19 cellular contexts compared by ENCODE assay signal in the genomic region with DNA sequence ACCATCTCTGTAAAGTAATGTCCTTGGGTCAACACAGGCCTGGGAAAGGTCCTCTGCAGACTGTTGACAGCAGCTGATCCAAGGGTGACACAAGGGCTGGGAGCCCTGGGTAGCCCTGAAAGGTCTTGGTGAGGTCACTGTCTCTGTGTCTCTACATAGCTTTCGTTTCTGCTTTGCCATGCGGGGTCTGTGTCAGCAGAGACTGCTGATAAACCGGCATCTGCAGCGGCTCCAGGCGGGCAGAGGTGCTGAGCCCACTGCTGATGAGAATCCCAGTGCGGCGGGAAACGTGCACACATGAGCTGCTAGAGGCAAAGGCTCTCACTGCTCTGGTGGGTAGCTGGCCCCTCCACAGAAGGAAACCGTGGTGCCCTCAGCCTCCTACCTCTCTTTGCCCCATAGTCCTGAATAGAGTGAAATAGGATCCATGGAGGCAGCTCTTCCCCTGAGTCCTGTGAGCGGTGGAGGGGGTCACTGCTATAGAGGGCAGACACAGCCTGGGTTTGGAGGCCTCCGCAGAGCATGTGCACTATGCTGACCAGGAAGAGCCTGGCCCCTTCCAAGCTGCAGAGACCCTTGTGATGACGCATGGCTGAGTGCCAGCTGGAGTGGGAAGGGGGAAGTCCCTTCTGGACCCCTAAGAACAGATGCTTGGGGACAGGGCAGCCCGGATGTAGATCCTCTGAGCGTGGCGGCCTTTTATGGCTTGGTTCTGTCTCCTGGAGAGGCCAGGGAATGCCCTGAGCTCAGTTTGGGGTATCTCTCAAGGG. TPM values are rescaled to one million over a fixed set of nuclear protein-coding genes. Genes with fewer than 3 reads are reported as not detected.
DNase-seq lines count a peak whose midpoint lies in the region; ATAC-seq and TF ChIP-seq lines count a peak whose summit lies in the region.
"Had no signal": no experiment of that assay in that cellular context is flagged by ENCODE, and none has a peak within 500 bp of the region (broad histone marks: within the 10 kb centered on the region; RNA-seq: fewer than 3 reads in every experiment).

No MANE protein-coding gene starts in this region.

- H3K27ac Mint-ChIP-seq in central memory CD8-positive, alpha-beta T cell (ENCODE audit: low read depth) = peak overlapping the region; percentile 57
- H3K27ac Mint-ChIP-seq in natural killer cell = peak overlapping the region; percentile 88 to 97
- H3K27ac Mint-ChIP-seq: activated CD8-positive, alpha-beta T cell treated with anti-CD3 and anti-CD28 coated beads for 36 hours; activated naive CD8-positive, alpha-beta T cell had no signal

- no peaks in the 10 kb centered on the region for H3K9me3 ChIP-seq in BLaER1 treated with 17β-estradiol and CSF1 and Interleukin-3, amounts not matched to agents 10 nM and 100 nM (replicated peaks in 1 of 11)
- H3K9me3 ChIP-seq in Loucy (ENCODE audit: insufficient read depth, low read depth, low read length) = no peaks in the 10 kb centered on the region
- H3K9me3 ChIP-seq: Caco-2, esophagus muscularis mucosa had no signal

- peaks cover 24% of the 10 kb centered on the region for H3K36me3 Mint-ChIP-seq in central memory CD8-positive, alpha-beta T cell (ENCODE audit: insufficient read depth)
- no peaks in the 10 kb centered on the region for H3K36me3 Mint-ChIP-seq in natural killer cell

- H3F3A ChIP-seq in Loucy (ENCODE audit: low read depth) = no peaks in the 10 kb centered on the region; the same call in 1 of the 2 replicates

- TF ChIP-seq CTCF in Loucy (conservative IDR thresholded peaks at IDR 0.05; ENCODE audit: low read length) (no peak), natural killer cell (IDR thresholded peaks at IDR 0.05) (no peak)

- H3K9ac ChIP-seq in BLaER1 treated with 17β-estradiol and CSF1 and Interleukin-3, amounts not matched to agents 10 nM and 100 nM = peak overlapping the region in 4 of 11 experiments; percentile 7 to 61 (median 46); a peak in 4 of 22 replicates
- H3K9ac ChIP-seq in Loucy (ENCODE audit: low read depth, low read length, poor library complexity, severe bottlenecking) = peak overlapping the region; percentile 50

- peak overlapping the region in 7 of 11 experiments; percentile 42 to 72 (median 55); a peak in 12 of 22 replicates for H3K27ac ChIP-seq in BLaER1 treated with 17β-estradiol and CSF1 and Interleukin-3, amounts not matched to agents 10 nM and 100 nM
- H3K27ac ChIP-seq: dorsolateral prefrontal cortex, esophagus muscularis mucosa had no signal

- no peaks in the 10 kb centered on the region for H3K9me2 ChIP-seq in Loucy (replicated peaks; ENCODE audit: low read depth, low read length)

- peaks cover 46 to 69% (median 64%) of the 10 kb centered on the region in 10 experiments for H3K4me1 ChIP-seq in BLaER1 treated with 17β-estradiol and CSF1 and Interleukin-3, amounts not matched to agents 10 nM and 100 nM
- peaks cover 49% of the 10 kb centered on the region for H3K4me1 ChIP-seq in Loucy (ENCODE audit: insufficient read depth, low read length, poor library complexity, severe bottlenecking)

- H3K36me3 ChIP-seq in BLaER1 treated with 17β-estradiol and CSF1 and Interleukin-3, amounts not matched to agents 10 nM and 100 nM = peaks cover 18 to 57% (median 45%) of the 10 kb centered on the region in 11 experiments; a peak in 20 of 22 replicates
- H3K36me3 ChIP-seq in Loucy (ENCODE audit: insufficient read depth, low read length) = peaks cover 39% of the 10 kb centered on the region; the same call in 1 of the 2 replicates

- no peak overlapping the region for H2AFZ ChIP-seq in Loucy (ENCODE audit: low read length)

- peaks cover 0 to 59% (median 0%) of the 10 kb centered on the region in 11 experiments; a peak in 6 of 22 replicates for H4K20me1 ChIP-seq in BLaER1 treated with 17β-estradiol and CSF1 and Interleukin-3, amounts not matched to agents 10 nM and 100 nM
- H4K20me1 ChIP-seq in Loucy (ENCODE audit: insufficient read depth, low read length, poor library complexity, severe bottlenecking) = no peaks in the 10 kb centered on the region

- peaks cover 21% of the 10 kb centered on the region for H3K4me1 Mint-ChIP-seq in central memory CD8-positive, alpha-beta T cell
- H3K4me1 Mint-ChIP-seq in natural killer cell = peaks cover 52 to 65% of the 10 kb centered on the region in 2 donors

- DNase-seq in central memory CD8-positive, alpha-beta T cell (ENCODE audit: low spot score in 2 of 2) = no peak
- no peak for DNase-seq in natural killer cell
- no peak for DNase-seq in COR-L47 (lab: John Stamatoyannopoulos, UW)
- DNase-seq in stimulated activated CD8-positive, alpha-beta memory T cell treated with anti-CD3 and anti-CD28 coated beads, Interleukin-4, amount 100 ng/mL, for 48 hours = no peak
- DNase-seq: activated CD8-positive, alpha-beta T cell treated with anti-CD3 and anti-CD28 coated beads for 36 hours; activated T-cell treated with anti-CD3 and anti-CD28 coated beads, Interleukin-2, amount 50 U/mL, for 4 hours; Caco-2; glutamatergic neuron; NCI-H1417; stimulated activated CD4-positive, alpha-beta T cell treated with anti-CD3 and anti-CD28 coated beads, Interleukin-1b, Interleukin-23, amount 100 ng/mL, for 48 hours; SW 1271 had no signal

- no peaks in the 10 kb centered on the region for H3K79me2 ChIP-seq in Loucy (ENCODE audit: insufficient read depth, low read length)

- H3K27me3 ChIP-seq in BLaER1 treated with 17β-estradiol and CSF1 and Interleukin-3, amounts not matched to agents 10 nM and 100 nM = no peaks in the 10 kb centered on the region
- H3K27me3 ChIP-seq in Loucy (ENCODE audit: insufficient read depth, low read length, poor library complexity, severe bottlenecking) = no peaks in the 10 kb centered on the region
- H3K27me3 ChIP-seq: dorsolateral prefrontal cortex, esophagus muscularis mucosa had no signal

- H3K4me3 Mint-ChIP-seq in central memory CD8-positive, alpha-beta T cell = no peak overlapping the region
- no peak overlapping the region for H3K4me3 Mint-ChIP-seq in natural killer cell
- H3K4me3 Mint-ChIP-seq: activated CD8-positive, alpha-beta T cell treated with anti-CD3 and anti-CD28 coated beads for 36 hours; activated naive CD8-positive, alpha-beta T cell; activated T-cell treated with anti-CD3 and anti-CD28 coated beads, Interleukin-2, amount 50 U/mL, for 4 hours; mesothelial cell of epicardium had no signal

- peak overlapping the region; percentile 56 to 92 (median 79) for H3K4me2 ChIP-seq in BLaER1 treated with 17β-estradiol and CSF1 and Interleukin-3, amounts not matched to agents 10 nM and 100 nM
- peak overlapping the region; percentile 48 for H3K4me2 ChIP-seq in Loucy (ENCODE audit: low read depth, low read length, poor library complexity, severe bottlenecking)

- H3K9me3 Mint-ChIP-seq in central memory CD8-positive, alpha-beta T cell = no peaks in the 10 kb centered on the region
- H3K9me3 Mint-ChIP-seq in natural killer cell = no peaks in the 10 kb centered on the region
- H3K9me3 Mint-ChIP-seq: activated CD8-positive, alpha-beta T cell treated with anti-CD3 and anti-CD28 coated beads for 36 hours; activated T-cell treated with anti-CD3 and anti-CD28 coated beads, Interleukin-2, amount 50 U/mL, for 4 hours; mesothelial cell of epicardium had no signal

- H3K27me3 Mint-ChIP-seq in central memory CD8-positive, alpha-beta T cell = no peaks in the 10 kb centered on the region
- no peaks in the 10 kb centered on the region for H3K27me3 Mint-ChIP-seq in natural killer cell (ENCODE audit: low read depth in 2 of 2)
- H3K27me3 Mint-ChIP-seq: activated CD8-positive, alpha-beta T cell treated with anti-CD3 and anti-CD28 coated beads for 36 hours; activated naive CD8-positive, alpha-beta T cell had no signal

- H3K4me3 ChIP-seq in BLaER1 treated with 17β-estradiol and CSF1 and Interleukin-3, amounts not matched to agents 10 nM and 100 nM = no peak overlapping the region
- no peak overlapping the region for H3K4me3 ChIP-seq in Loucy (ENCODE audit: low read length, poor library complexity, severe bottlenecking)
- H3K4me3 ChIP-seq: dorsolateral prefrontal cortex, esophagus muscularis mucosa had no signal

- ATAC-seq in central memory CD8-positive, alpha-beta T cell (replicated peaks; ENCODE audit: extremely low read depth, poor library complexity, severe bottlenecking) = no peak
- ATAC-seq in natural killer cell = no peak
- ATAC-seq in HG02981 (IDR thresholded peaks at IDR 0.05; ENCODE audit: unreplicated experiment) = no peak
- no peak for ATAC-seq in GM18858 (IDR thresholded peaks at IDR 0.05; ENCODE audit: unreplicated experiment)
- ATAC-seq: activated CD8-positive, alpha-beta T cell treated with anti-CD3 and anti-CD28 coated beads for 36 hours; activated T-cell treated with anti-CD3 and anti-CD28 coated beads, Interleukin-2, amount 50 U/mL, for 4 hours had no signal

- intact Hi-C loops in natural killer cell (cut with micrococcal nuclease) = no loop called here

RNA-seq across cellular contexts. Expression of a gene that starts 17.8 kb away (rescaled TPM):
- 10 to 100 TPM; 43.3 to 57.6 (median 47.3) TPM for total RNA-seq in natural killer cell

RNA-seq across cellular contexts. Expression of a gene that starts 33.8 kb away (rescaled TPM):
- total RNA-seq in natural killer cell = 10 to 100 TPM; 20.1 to 25.8 (median 23.1) TPM

RNA-seq across cellular contexts. Expression of a gene that starts 54.8 kb away (rescaled TPM):
- 10 to 100 TPM; 14.5 to 24.0 (median 19.5) TPM for total RNA-seq in natural killer cell
